Comparison of ENCODE assay signal across 27 cellular contexts in the genomic region with DNA sequence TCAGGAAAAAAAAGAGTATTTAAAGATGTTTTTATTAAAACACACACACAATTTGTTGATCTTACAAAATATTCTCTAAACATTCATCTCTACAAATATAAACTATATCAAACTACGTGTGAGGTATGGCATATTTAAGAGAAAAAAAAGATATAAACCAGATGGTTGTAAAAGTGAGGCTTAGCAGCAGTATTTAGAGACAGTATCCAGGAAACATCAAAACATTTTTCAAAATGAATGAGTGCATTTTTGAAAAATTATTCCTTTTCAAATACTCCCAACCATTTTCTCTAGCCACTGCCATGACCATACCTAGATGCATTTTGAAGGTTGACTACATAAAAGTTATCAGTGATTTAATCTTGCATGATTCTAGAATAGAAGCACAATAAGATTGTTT.
"Had no signal": no experiment of that assay in that cellular context is flagged by ENCODE, and none has a peak within 500 bp of the region (broad histone marks: within the 10 kb centered on the region; RNA-seq: fewer than 3 reads in every experiment).

No MANE protein-coding gene starts in this region.

- H3K9me3 ChIP-seq: SJSA1 had no signal

- H3K4me3 ChIP-seq: K562, SJSA1, SK-N-MC had no signal

- H3K27me3 ChIP-seq: SJSA1 had no signal

- H3K27ac Mint-ChIP-seq: IgD-negative memory B cell had no signal

- ATAC-seq: K562 had no signal

- H3K36me3 ChIP-seq: SJSA1 had no signal

- H3K27ac ChIP-seq: HL-60, KMS-11, SJSA1, SK-N-MC had no signal

- H3K4me3 Mint-ChIP-seq: IgD-negative memory B cell had no signal

- DNase-seq: Kasumi-1, MV-4-11, NCI-H1048, NCI-H1105, NCI-H1417, NCI-H146, NCI-H1694 treated with DMSO at 0.1 percent for 48 hours, NCI-H1930, NCI-H2081, NCI-H2107, NCI-H226, NCI-H446, NCI-H510A, NCI-H524 treated with DMSO at 0.1 percent for 48 hours, NCI-H69, NCI-H774, Right ventricle myocardium superior, RPMI8226, SIG-M5 had no signal

- FAIRE-seq: HTR-8/SVneo, K562, RCC 7860 had no signal

- H3K9me3 Mint-ChIP-seq: IgD-negative memory B cell had no signal
